ENCODE assay signal across 14 cellular contexts in the genomic region with DNA sequence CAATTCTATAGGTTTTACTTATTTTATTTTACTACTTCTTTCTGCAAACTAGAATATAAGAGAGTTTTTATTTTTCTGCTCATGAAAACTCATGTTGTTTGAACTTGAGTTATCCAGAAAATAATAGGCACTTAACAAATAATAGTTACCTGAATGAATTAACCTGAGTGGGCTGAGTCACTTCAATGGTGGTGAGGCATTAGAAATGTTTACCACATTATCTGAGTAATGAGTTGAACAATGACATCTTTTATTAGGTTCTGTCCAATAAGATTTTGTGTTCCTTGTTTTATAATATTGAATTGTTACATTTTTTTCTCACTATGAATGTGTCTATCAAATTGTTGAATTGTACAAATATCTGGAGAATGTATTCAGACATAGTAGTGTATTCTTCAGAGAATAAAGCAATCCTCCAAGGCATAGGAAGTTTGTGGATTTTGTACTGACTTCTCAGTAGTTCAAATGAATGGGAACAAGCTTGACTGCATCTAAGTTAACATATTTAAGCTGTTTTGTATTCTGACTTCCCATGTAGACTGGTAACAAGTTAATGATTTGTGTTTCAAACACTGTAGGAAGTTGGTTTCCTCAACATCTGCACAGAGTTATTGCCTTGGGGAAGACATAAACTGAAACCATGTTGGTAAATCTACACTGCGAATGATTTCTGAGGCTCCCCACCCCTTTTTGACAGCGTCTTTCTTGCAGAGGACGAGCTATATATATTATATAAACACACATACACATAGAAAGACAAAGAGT.
A peak's percentile ranks its signal among the peaks of the same experiment; 100 is the strongest.
DNase-seq lines count a peak whose midpoint lies in the region; ATAC-seq and TF ChIP-seq lines count a peak whose summit lies in the region.
"Had no signal": no experiment of that assay in that cellular context is flagged by ENCODE, and none has a peak within 500 bp of the region (broad histone marks: within the 10 kb centered on the region; RNA-seq: fewer than 3 reads in every experiment).

No MANE protein-coding gene starts in this region.

- ATAC-seq in GM18909 (IDR thresholded peaks at IDR 0.05; ENCODE audit: poor library complexity, unreplicated experiment): peak; percentile 97
- peak; percentile 91 for ATAC-seq in HG02588 (IDR thresholded peaks at IDR 0.05; ENCODE audit: unreplicated experiment)
- ATAC-seq in HG03354 (IDR thresholded peaks at IDR 0.05; ENCODE audit: poor library complexity, severe bottlenecking, unreplicated experiment): peak; percentile 92
- peak; percentile 89 for ATAC-seq in foreskin keratinocyte
- ATAC-seq: activated T-cell treated with anti-CD3 and anti-CD28 coated beads, Interleukin-2, amount 50 U/mL, for 4 hours; WTC11 had no signal

- DNase-seq in foreskin keratinocyte (peak; percentile 16 to 17), DMS114 treated with DMSO at 0.1 percent for 48 hours (lab: John Stamatoyannopoulos, UW; ENCODE audit: unreplicated experiment) (no peak), mesothelial cell of epicardium (ENCODE audit: low spot score in 2 of 2, unreplicated experiment in 2 of 2) (no peak), NCI-H2196 (lab: John Stamatoyannopoulos, UW; ENCODE audit: unreplicated experiment) (no peak)
- DNase-seq in activated T-cell treated with anti-CD3 and anti-CD28 coated beads, Interleukin-2, amount 50 U/mL, for 1 hour: no peak
- DNase-seq: activated T-cell treated with anti-CD3 and anti-CD28 coated beads, Interleukin-2, amount 50 U/mL, for 4 hours; amniotic stem cell; BE2C; immature natural killer cell; sigmoid colon had no signal

- no peaks in the 10 kb centered on the region for H3K4me1 Mint-ChIP-seq in mesothelial cell of epicardium

- H3K27ac ChIP-seq in foreskin keratinocyte: no peak overlapping the region
- H3K27ac ChIP-seq: sigmoid colon had no signal

- H3K4me3 Mint-ChIP-seq in mesothelial cell of epicardium: no peak overlapping the region
- H3K4me3 Mint-ChIP-seq: activated T-cell treated with anti-CD3 and anti-CD28 coated beads, Interleukin-2, amount 50 U/mL, for 4 hours; immature natural killer cell; WTC11 had no signal

- no peak overlapping the region for H3K27ac Mint-ChIP-seq in mesothelial cell of epicardium
- H3K27ac Mint-ChIP-seq: immature natural killer cell, WTC11 had no signal

- H3K4me1 ChIP-seq in foreskin keratinocyte: peaks cover 3% of the 10 kb centered on the region
- H3K4me1 ChIP-seq: BE2C, sigmoid colon had no signal

- no peaks in the 10 kb centered on the region for H3K27me3 ChIP-seq in foreskin keratinocyte
- H3K27me3 ChIP-seq: BE2C, sigmoid colon had no signal

- TF ChIP-seq CTCF in foreskin keratinocyte (conservative IDR thresholded peaks at IDR 0.05) (no peak), mesothelial cell of epicardium (IDR thresholded peaks at IDR 0.05; ENCODE audit: unreplicated experiment) (no peak)

- no peaks in the 10 kb centered on the region for H3K27me3 Mint-ChIP-seq in mesothelial cell of epicardium (ENCODE audit: low read depth)

- no peaks in the 10 kb centered on the region for H3K9me3 Mint-ChIP-seq in mesothelial cell of epicardium
- H3K9me3 Mint-ChIP-seq: WTC11 had no signal

- peaks cover 3% of the 10 kb centered on the region for H3K36me3 Mint-ChIP-seq in mesothelial cell of epicardium
- H3K36me3 Mint-ChIP-seq: WTC11 had no signal

Comparison
In these comparisons a context has a peak if more than half of its experiments do, and no peak if none do; other contexts are left out.
1. DNase-seq: peak in foreskin keratinocyte (2 of 2); none in DMS114 treated with DMSO at 0.1 percent for 48 hours (single experiment), activated T-cell treated with anti-CD3 and anti-CD28 coated beads, Interleukin-2, amount 50 U/mL, for 1 hour (single experiment), mesothelial cell of epicardium (0 of 2) and NCI-H2196 (single experiment).
2. Peak in every context shown above with its lines, with median percentiles within 50 percentile points of each other: ATAC-seq.